2 cellular contexts compared by ENCODE assay signal in the genomic region with DNA sequence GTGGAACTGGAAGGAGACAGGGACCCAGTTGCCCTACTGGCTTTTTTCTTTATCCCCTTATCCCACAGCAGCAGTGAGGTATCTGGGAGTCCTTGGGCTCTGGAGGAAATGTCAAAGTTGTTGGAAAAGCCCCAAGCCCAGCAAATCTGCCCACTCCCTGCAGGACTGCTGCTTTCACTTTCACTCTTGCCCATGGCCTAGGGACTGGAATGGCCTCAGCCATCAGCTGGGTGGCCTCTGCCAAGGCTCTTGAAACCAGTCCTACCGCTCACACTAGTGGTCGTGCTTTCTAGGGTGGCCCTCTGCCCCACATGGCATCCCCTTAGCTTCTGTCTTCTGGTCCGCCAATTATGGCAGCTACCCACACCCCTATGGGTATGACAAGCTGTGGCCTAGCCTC.
TF ChIP-seq lines count a peak whose summit lies in the region.

No MANE protein-coding gene starts in this region.

TF ChIP-seq in SK-N-SH, 30 proteins besides CTCF, POLR2A, EP300 and RAD21 (continued from another document):
- TF ChIP-seq, protein P1, sequence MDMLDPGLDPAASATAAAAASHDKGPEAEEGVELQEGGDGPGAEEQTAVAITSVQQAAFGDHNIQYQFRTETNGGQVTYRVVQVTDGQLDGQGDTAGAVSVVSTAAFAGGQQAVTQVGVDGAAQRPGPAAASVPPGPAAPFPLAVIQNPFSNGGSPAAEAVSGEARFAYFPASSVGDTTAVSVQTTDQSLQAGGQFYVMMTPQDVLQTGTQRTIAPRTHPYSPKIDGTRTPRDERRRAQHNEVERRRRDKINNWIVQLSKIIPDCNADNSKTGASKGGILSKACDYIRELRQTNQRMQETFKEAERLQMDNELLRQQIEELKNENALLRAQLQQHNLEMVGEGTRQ (IDR thresholded peaks at IDR 0.05; ENCODE audit: borderline replicate concordance, low read depth, low read length), result no peak

TF ChIP-seq in SK-N-SH treated with all-trans-retinoic acid at 6 μM for 48 hours, 23 proteins besides CTCF, POLR2A, EP300 and RAD21 (continued from another document):
- TF ChIP-seq RARB (CRISPR knock-in tag; IDR thresholded peaks at IDR 0.05), result no peak
- TF ChIP-seq ZFP3 (CRISPR knock-in tag; IDR thresholded peaks at IDR 0.05), result no peak
- TF ChIP-seq SNAI2 (CRISPR knock-in tag; IDR thresholded peaks at IDR 0.05), result no peak
- TF ChIP-seq ZNF565 (CRISPR knock-in tag; conservative IDR thresholded peaks at IDR 0.05; ENCODE audit: low read depth), result no peak
- no peak for TF ChIP-seq ZNF8 (CRISPR knock-in tag; IDR thresholded peaks at IDR 0.05)
- no peak for TF ChIP-seq GLIS3 (CRISPR knock-in tag; IDR thresholded peaks at IDR 0.05)
